Comparison of ENCODE assay signal across 13 cellular contexts in the genomic region with DNA sequence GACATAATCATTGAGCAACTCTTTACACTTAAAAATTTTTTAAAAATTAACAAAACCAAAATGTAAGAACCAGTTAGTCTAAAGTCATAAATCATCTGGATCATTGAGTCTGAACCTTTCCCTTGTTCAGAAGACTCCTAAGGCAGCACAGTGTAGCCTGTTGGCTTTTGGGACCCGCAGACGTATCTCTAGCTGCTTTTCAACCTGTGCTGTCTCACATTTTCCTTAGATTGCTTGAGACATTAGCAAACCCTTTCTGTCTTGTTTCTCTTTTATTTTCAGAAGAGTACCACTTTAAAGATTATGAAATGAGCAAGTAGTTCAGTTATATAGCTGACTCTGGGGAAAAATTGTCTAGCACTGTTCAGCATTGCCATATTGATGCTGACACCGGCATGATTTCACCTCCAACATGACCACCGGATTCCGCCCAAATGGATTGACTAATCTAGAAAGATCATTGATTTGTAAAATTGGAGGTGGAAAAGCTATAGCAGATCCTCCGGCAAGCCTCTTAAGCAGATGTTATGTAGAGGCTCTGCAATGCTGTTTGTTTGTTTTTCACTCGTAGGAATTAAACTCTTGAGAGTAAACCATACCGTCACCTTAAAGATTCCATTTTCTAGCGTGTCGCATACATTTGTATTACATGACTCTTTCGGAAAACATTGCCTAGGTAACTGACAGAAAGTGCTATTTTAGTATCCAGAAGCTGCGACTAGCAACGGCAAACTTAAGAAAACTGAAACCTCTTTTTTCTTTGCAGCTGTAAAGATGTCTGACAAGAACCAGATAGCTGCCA. TPM values are rescaled to one million over a fixed set of nuclear protein-coding genes. Genes with fewer than 3 reads are reported as not detected.
A peak's percentile ranks its signal among the peaks of the same experiment; 100 is the strongest.
DNase-seq lines count a peak whose midpoint lies in the region; ATAC-seq and TF ChIP-seq lines count a peak whose summit lies in the region.
"Had no signal": no experiment of that assay in that cellular context is flagged by ENCODE, and none has a peak within 500 bp of the region (broad histone marks: within the 10 kb centered on the region; RNA-seq: fewer than 3 reads in every experiment).

No MANE protein-coding gene starts in this region.

- H3K27ac ChIP-seq in breast epithelium (peak overlapping the region in 1 of 2 donors; percentile 48), mammary epithelial cell (ENCODE audit: insufficient read depth, low read depth, low read length) (no peak overlapping the region), colonic mucosa (peak overlapping the region; percentile 41), subcutaneous abdominal adipose tissue (ENCODE audit: low read depth, low read length) (peak overlapping the region; percentile 48)
- H3K27ac ChIP-seq: C4-2B had no signal

- H3K36me3 ChIP-seq in breast epithelium (no peaks in the 10 kb centered on the region), mammary epithelial cell (ENCODE audit: insufficient read depth, low read length) (no peaks in the 10 kb centered on the region), colonic mucosa (no peaks in the 10 kb centered on the region), subcutaneous abdominal adipose tissue (ENCODE audit: control insufficient read depth in 5 of 5, insufficient read depth in 5 of 5, low read length in 5 of 5) (peaks cover 0 to 3% (median 3%) of the 10 kb centered on the region in 5 donors)

- H4K20me1 ChIP-seq in mammary epithelial cell (ENCODE audit: insufficient read depth, low read length), result no peaks in the 10 kb centered on the region

- CTCF ChIA-PET in mammary epithelial cell (lab: Charles Lee; ENCODE audit: low non-redundant PET), result no interaction called here

- no peak for TF ChIP-seq POLR2A in breast epithelium (IDR thresholded peaks at IDR 0.05)

- no TSS peak for BruUV-seq in mammary epithelial cell (replicated peaks; lab: Mats Ljungman, UMichigan)

- peaks cover 0 to 3% of the 10 kb centered on the region in 2 donors for H3K27me3 ChIP-seq in breast epithelium
- no peaks in the 10 kb centered on the region for H3K27me3 ChIP-seq in mammary epithelial cell (ENCODE audit: insufficient read depth, low read length)
- no peaks in the 10 kb centered on the region for H3K27me3 ChIP-seq in colonic mucosa
- H3K27me3 ChIP-seq in subcutaneous abdominal adipose tissue (ENCODE audit: control insufficient read depth in 5 of 5, insufficient read depth in 4 of 5, low read length in 5 of 5), result peaks cover 0 to 4% (median 0%) of the 10 kb centered on the region in 5 donors
- H3K27me3 ChIP-seq: heart right ventricle had no signal

- peak overlapping the region; percentile 0 to 28 (median 16) for H3K4me3 ChIP-seq in breast epithelium
- no peak overlapping the region for H3K4me3 ChIP-seq in mammary epithelial cell (replicated peaks in 1 of 3; ENCODE audit: insufficient read depth in 1 of 3, low read depth in 2 of 3, low read length in 3 of 3)
- H3K4me3 ChIP-seq in colonic mucosa, result no peak overlapping the region
- H3K4me3 ChIP-seq in subcutaneous abdominal adipose tissue (ENCODE audit: low read depth in 1 of 5, low read length in 5 of 5), result peak overlapping the region in 4 of 5 donors; percentile 6 to 56 (median 20)
- H3K4me3 ChIP-seq: heart right ventricle had no signal

- H3K9me3 ChIP-seq in breast epithelium, result no peaks in the 10 kb centered on the region
- H3K9me3 ChIP-seq in mammary epithelial cell (replicated peaks; ENCODE audit: insufficient read depth, low read length), result no peaks in the 10 kb centered on the region
- no peaks in the 10 kb centered on the region for H3K9me3 ChIP-seq in colonic mucosa
- no peaks in the 10 kb centered on the region for H3K9me3 ChIP-seq in subcutaneous abdominal adipose tissue (ENCODE audit: control insufficient read depth in 5 of 5, low read length in 5 of 5)
- H3K9me3 ChIP-seq: heart right ventricle had no signal

- DNase-seq in breast epithelium (ENCODE audit: low spot score in 2 of 2) (no peak), mammary epithelial cell (no peak), colonic mucosa (no peak), NCI-H345 treated with DMSO at 0.1 percent for 48 hours (lab: John Stamatoyannopoulos, UW; ENCODE audit: unreplicated experiment) (no peak)
- DNase-seq: activated CD8-positive, alpha-beta memory T cell treated with anti-CD3 and anti-CD28 coated beads, Interleukin-2, amount 50 U/mL, for 4 hours; heart right ventricle; NCI-H1417; NCI-H774 had no signal

- no peaks in the 10 kb centered on the region for H3K79me2 ChIP-seq in mammary epithelial cell (ENCODE audit: insufficient read depth, low read length)

- H3K9ac ChIP-seq in mammary epithelial cell (ENCODE audit: insufficient read depth, low read length) (no peak overlapping the region), colonic mucosa (ENCODE audit: low read depth in 2 of 2, low read length in 2 of 2) (peak overlapping the region; percentile 20 to 29), subcutaneous abdominal adipose tissue (ENCODE audit: low read length in 5 of 5) (no peak overlapping the region)

- 96% methylated on average over 10 of the region's 13 CpGs for WGBS in mammary epithelial cell (ENCODE audit: low coverage, missing lambda C conversion rate)

- ATAC-seq in HG02885 (IDR thresholded peaks at IDR 0.05; ENCODE audit: poor library complexity, unreplicated experiment) (peak; percentile 59), HG03135 (IDR thresholded peaks at IDR 0.05; ENCODE audit: unreplicated experiment) (no peak), HG03439 (IDR thresholded peaks at IDR 0.05; ENCODE audit: unreplicated experiment) (no peak)

- TF ChIP-seq CTCF in breast epithelium (IDR thresholded peaks at IDR 0.05) (no peak), mammary epithelial cell (conservative IDR thresholded peaks at IDR 0.05 in 1 of 2, IDR thresholded peaks at IDR 0.05 in 1 of 2; ENCODE audit: extremely low read depth in 1 of 2, insufficient read depth in 1 of 2, low read depth in 1 of 2, low read length in 2 of 2) (no peak), colonic mucosa (IDR thresholded peaks at IDR 0.05) (no peak)

- in situ Hi-C loops in mammary epithelial cell (cut with MboI; ENCODE audit: low sequenced_read_pairs in 2 of 2), result no loop called here

- H2AFZ ChIP-seq in mammary epithelial cell (ENCODE audit: low read depth, low read length), result no peak overlapping the region

- H3K4me1 ChIP-seq in breast epithelium (peaks cover 0 to under 1% of the 10 kb centered on the region in 2 donors), mammary epithelial cell (ENCODE audit: insufficient read depth, low read length) (peaks cover 18% of the 10 kb centered on the region), colonic mucosa (no peaks in the 10 kb centered on the region), subcutaneous abdominal adipose tissue (ENCODE audit: control insufficient read depth in 5 of 5, insufficient read depth in 5 of 5, low read length in 5 of 5) (peaks cover 0 to 15% (median 7%) of the 10 kb centered on the region in 5 donors)

- intact Hi-C loops in breast epithelium (cut with DNase I; ENCODE audit: low total_unique reads), result no loop called here
- intact Hi-C loops in mammary epithelial cell (cut with micrococcal nuclease), result no loop called here
- intact Hi-C loops in colonic mucosa (cut with DNase I), result loop anchor here (5.0 kb wide), 1 partner anchor 370 kb away; no protein-coding TSS in a partner anchor

- H3K4me2 ChIP-seq in mammary epithelial cell (ENCODE audit: insufficient read depth, low read depth, low read length), result no peak overlapping the region

- dilution Hi-C loops in mammary epithelial cell (cut with HindIII; ENCODE audit: low sequenced_read_pairs), result no loop called here

RNA-seq across cellular contexts. Expression of gene TCEANC, which starts 9.0 kb away (rescaled TPM):
- total RNA-seq in breast epithelium (1 to 10 TPM; 4.6 to 7.8 (median 5.2) TPM), mammary epithelial cell (1 to 10 TPM; 3.9 to 4.2 TPM), colonic mucosa (1 to 10 TPM; 2.9 to 3.5 TPM)
- polyA plus RNA-seq in mammary epithelial cell, result 0.69 TPM
- not detected for polyA minus RNA-seq in mammary epithelial cell

RNA-seq across cellular contexts. Expression of gene RAB9A, which starts 27.0 kb away (rescaled TPM):
- total RNA-seq in breast epithelium, result 10 to 100 TPM; 41.0 to 63.4 (median 43.2) TPM
- 10 to 100 TPM; 37.2 to 42.2 TPM for total RNA-seq in mammary epithelial cell
- 31.8 TPM for polyA plus RNA-seq in mammary epithelial cell
- 9.4 TPM for polyA minus RNA-seq in mammary epithelial cell
- total RNA-seq in colonic mucosa, result 10 to 100 TPM; 23.0 to 67.1 TPM

Comparison
In these comparisons a context has a peak if more than half of its experiments do, and no peak if none do; other contexts are left out.
1. H3K4me3 ChIP-seq: peak in breast epithelium (3 of 3) and subcutaneous abdominal adipose tissue (4 of 5); none in mammary epithelial cell (0 of 3) and colonic mucosa (single experiment).
2. H3K9ac ChIP-seq: peak in colonic mucosa (2 of 2); none in mammary epithelial cell (single experiment) and subcutaneous abdominal adipose tissue (0 of 5).